In the genomic region with DNA sequence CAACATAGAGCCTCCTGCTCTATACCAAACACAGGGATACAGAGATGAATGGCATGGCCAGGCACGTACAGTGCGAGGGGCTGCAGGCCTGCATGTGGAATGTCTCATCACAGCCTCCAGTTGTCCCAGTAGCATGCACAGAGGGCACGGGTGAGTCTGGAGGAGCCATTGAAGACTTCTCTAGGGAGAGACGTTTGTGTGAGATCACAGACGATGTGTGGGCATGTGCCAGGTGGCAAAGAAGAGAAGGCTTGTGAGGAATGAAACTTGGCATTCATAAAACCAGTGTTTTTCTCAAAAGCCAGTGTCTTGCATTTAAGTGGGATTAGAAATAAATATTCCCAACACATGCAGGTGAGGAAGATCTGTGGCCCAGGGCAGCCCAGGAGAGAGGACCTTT, we compare ENCODE assay signal across 35 cellular contexts.
"Had no signal": no experiment of that assay in that cellular context is flagged by ENCODE, and none has a peak within 500 bp of the region (broad histone marks: within the 10 kb centered on the region; RNA-seq: fewer than 3 reads in every experiment).

No MANE protein-coding gene starts in this region.

- H3K27me3 ChIP-seq: MG63 had no signal

- H3K36me3 ChIP-seq: MG63 had no signal

- DNase-seq: Karpas-422, Kasumi-1, MG63, MM.1S, MV-4-11, NCI-H1048, NCI-H1092, NCI-H1092 treated with DMSO at 0.1 percent for 48 hours, NCI-H1105, NCI-H1105 treated with DMSO at 0.1 percent for 48 hours, NCI-H1417, NCI-H1417 treated with DMSO at 0.1 percent for 48 hours, NCI-H1436, NCI-H1436 treated with DMSO at 0.1 percent for 48 hours, NCI-H146, NCI-H1694, NCI-H1694 treated with DMSO at 0.1 percent for 48 hours, NCI-H187, NCI-H187 treated with DMSO at 0.1 percent for 48 hours, NCI-H1930, NCI-H2029, NCI-H2029 treated with DMSO at 0.1 percent for 48 hours, NCI-H2081, NCI-H2081 treated with DMSO at 0.1 percent for 48 hours, NCI-H2107, NCI-H2171, NCI-H2171 treated with DMSO at 0.1 percent for 48 hours, NCI-H2227 treated with DMSO at 0.1 percent for 48 hours, NCI-H226, NCI-H345, NCI-H446, NCI-H446 treated with DMSO at 0.1 percent for 48 hours, NCI-H510A, NCI-H510A treated with DMSO at 0.1 percent for 48 hours, NCI-H524 had no signal

- H3K9me3 ChIP-seq: MG63 had no signal

- H3K4me3 ChIP-seq: MG63 had no signal
